ENCODE assay signal across 13 cellular contexts in the genomic region with DNA sequence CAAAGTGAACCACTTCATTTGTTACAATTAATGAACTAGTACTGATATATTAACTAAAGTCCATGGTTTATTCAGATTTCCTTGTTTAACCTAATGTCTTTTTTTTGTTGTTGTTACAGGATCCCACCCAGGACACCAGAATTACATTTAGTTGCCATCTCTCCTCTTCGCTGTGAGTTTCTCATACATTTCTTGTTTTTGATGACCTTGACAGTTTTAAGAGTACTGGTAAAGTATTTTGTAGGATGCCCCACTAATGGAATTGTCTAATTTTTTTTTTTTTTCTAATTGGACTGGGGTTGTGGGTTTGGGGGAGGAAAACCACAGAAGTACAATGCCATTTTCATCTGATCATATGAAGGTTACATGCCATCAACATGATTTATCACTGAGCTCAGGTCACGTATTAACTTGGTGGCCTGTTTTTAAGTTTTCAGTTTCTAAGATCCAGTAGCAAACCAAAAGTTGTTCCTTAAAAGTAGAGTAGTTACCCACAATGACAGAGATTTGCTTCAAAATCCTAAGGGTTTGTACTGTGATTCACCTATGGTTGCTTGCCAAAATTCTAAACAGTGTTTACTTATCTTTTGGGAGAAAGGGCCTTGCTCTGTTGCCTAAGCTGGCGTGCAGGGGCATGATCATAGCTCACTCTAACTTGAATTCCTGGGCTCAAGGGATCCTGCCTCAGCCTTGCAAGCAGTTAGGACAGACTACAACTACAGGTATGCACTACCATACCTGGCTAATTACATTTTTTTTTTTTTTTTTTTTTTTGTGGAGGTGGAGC. TPM values are rescaled to one million over a fixed set of nuclear protein-coding genes. Genes with fewer than 3 reads are reported as not detected.
A peak's percentile ranks its signal among the peaks of the same experiment; 100 is the strongest.
DNase-seq lines count a peak whose midpoint lies in the region; ATAC-seq and TF ChIP-seq lines count a peak whose summit lies in the region.
"Had no signal": no experiment of that assay in that cellular context is flagged by ENCODE, and none has a peak within 500 bp of the region (broad histone marks: within the 10 kb centered on the region; RNA-seq: fewer than 3 reads in every experiment).

No MANE protein-coding gene starts in this region.

- ATAC-seq in RWPE2 (ENCODE audit: low read depth) (peak; percentile 83), GM18502 (IDR thresholded peaks at IDR 0.05; ENCODE audit: poor library complexity, unreplicated experiment) (no peak), GM19395 (IDR thresholded peaks at IDR 0.05; ENCODE audit: unreplicated experiment) (no peak)
- ATAC-seq: Panc1 had no signal

- H3K4me2 ChIP-seq in smooth muscle cell: no peak overlapping the region

- WGBS in smooth muscle cell (ENCODE audit: low lambda C conversion rate): 81% methylated on average over 3 of the region's 3 CpGs

- H4K20me1 ChIP-seq in smooth muscle cell (ENCODE audit: low read depth): no peaks in the 10 kb centered on the region

- H3K9ac ChIP-seq in smooth muscle cell (ENCODE audit: low read depth): no peak overlapping the region

- peak; percentile 30 for DNase-seq in GM03348 (ENCODE audit: low spot score)
- peak; percentile 93 for DNase-seq in RWPE2 (ENCODE audit: low spot score)
- peak; percentile 78 for DNase-seq in fibroblast of gingiva (ENCODE audit: low read depth)
- DNase-seq in smooth muscle cell (lab: John Stamatoyannopoulos, UW; ENCODE audit: unreplicated experiment): no peak
- no peak for DNase-seq in stimulated activated CD4-positive, alpha-beta T cell treated with anti-CD3 and anti-CD28 coated beads, Interleukin-2, amount 100 ng/mL, for 48 hours
- no peak for DNase-seq in NCI-H2196 treated with DMSO at 0.1 percent for 48 hours (lab: John Stamatoyannopoulos, UW; ENCODE audit: unreplicated experiment)
- DNase-seq: activated CD4-positive, alpha-beta T cell treated with anti-CD3 and anti-CD28 coated beads, Interleukin-2, amount 10 ng/mL, durations not matched to agents 7 days and 5 days; effector memory CD4-positive, alpha-beta T cell; hypothalamus had no signal

- H3F3A ChIP-seq in smooth muscle cell (ENCODE audit: low read depth): peaks cover 4% of the 10 kb centered on the region

- TF ChIP-seq CTCF in RWPE2 (IDR thresholded peaks at IDR 0.05; ENCODE audit: poor library complexity, severe bottlenecking): no peak
- TF ChIP-seq CTCF in smooth muscle cell (IDR thresholded peaks at IDR 0.05; ENCODE audit: borderline replicate concordance, insufficient read depth, poor library complexity, severe bottlenecking): no peak

- H3K27ac ChIP-seq in RWPE2 (ENCODE audit: poor library complexity, severe bottlenecking) (peak overlapping the region; percentile 90), smooth muscle cell (ENCODE audit: low read depth) (peak overlapping the region; percentile 33)

- peaks cover 22% of the 10 kb centered on the region for H3K4me1 ChIP-seq in RWPE2 (ENCODE audit: insufficient read depth, poor library complexity, severe bottlenecking)
- H3K4me1 ChIP-seq in smooth muscle cell (ENCODE audit: low read depth): no peaks in the 10 kb centered on the region

- H3K36me3 ChIP-seq in RWPE2 (ENCODE audit: low read depth) (no peaks in the 10 kb centered on the region), smooth muscle cell (ENCODE audit: low read depth) (no peaks in the 10 kb centered on the region)

- no peak overlapping the region for H2AFZ ChIP-seq in smooth muscle cell (ENCODE audit: low read depth)

- H3K27me3 ChIP-seq in RWPE2 (ENCODE audit: insufficient read depth, poor library complexity, severe bottlenecking): no peaks in the 10 kb centered on the region
- H3K27me3 ChIP-seq in smooth muscle cell (ENCODE audit: low read depth): no peaks in the 10 kb centered on the region

- peaks cover 6% of the 10 kb centered on the region for H3K79me2 ChIP-seq in smooth muscle cell (ENCODE audit: low read depth)

- H3K4me3 ChIP-seq in RWPE2 (ENCODE audit: severe bottlenecking) (no peak overlapping the region), smooth muscle cell (no peak overlapping the region)
- H3K4me3 ChIP-seq: lung had no signal

- H3K9me3 ChIP-seq in RWPE2 (ENCODE audit: severe bottlenecking) (no peaks in the 10 kb centered on the region), smooth muscle cell (replicated peaks; ENCODE audit: low read depth) (no peaks in the 10 kb centered on the region)

RNA-seq across cellular contexts. Expression of a gene that starts 4.5 kb away (rescaled TPM):
- 21.2 and 30.3 TPM in 2 replicates for total RNA-seq in smooth muscle cell
- 15.8 and 17.6 TPM in 2 replicates for polyA plus RNA-seq in smooth muscle cell

Comparison
In these comparisons a context has a peak if more than half of its experiments do, and no peak if none do; other contexts are left out.
1. DNase-seq: peak in GM03348 (single experiment), RWPE2 (single experiment) and fibroblast of gingiva (single experiment); none in smooth muscle cell (single experiment), stimulated activated CD4-positive, alpha-beta T cell treated with anti-CD3 and anti-CD28 coated beads, Interleukin-2, amount 100 ng/mL, for 48 hours (0 of 2) and NCI-H2196 treated with DMSO at 0.1 percent for 48 hours (single experiment).